Comparison of ENCODE assay signal across 22 cellular contexts in genomic region chr6:161761966-161762365, GRCh38.
"Had no signal": no experiment of that assay in that cellular context is flagged by ENCODE, and none has a peak within 500 bp of the region (broad histone marks: within the 10 kb centered on the region; RNA-seq: fewer than 3 reads in every experiment).

No MANE protein-coding gene starts in this region.

- H3K4me1 ChIP-seq: colonic mucosa, esophagus squamous epithelium, gastrocnemius medialis, heart right ventricle, left lung, lower lobe of right lung had no signal

- H3K9me3 ChIP-seq: colonic mucosa, esophagus squamous epithelium, gastrocnemius medialis, heart right ventricle, left lung, lower lobe of right lung had no signal

- DNase-seq: colonic mucosa; cortex of kidney; effector CD8-positive, alpha-beta T cell; effector memory CD8-positive, alpha-beta T cell; endodermal cell; erythroblast; esophagus squamous epithelium; foreskin fibroblast; foreskin melanocyte; gastrocnemius medialis; glutamatergic neuron; head of caudate nucleus; heart right ventricle; hippocampal formation; left cardiac atrium; left lung; left ventricle myocardium superior; lower lobe of right lung; mesenchymal stem cell had no signal

- H3K4me3 ChIP-seq: colonic mucosa, esophagus squamous epithelium, gastrocnemius medialis, heart right ventricle, left lung, lower lobe of right lung had no signal

- H3K27me3 ChIP-seq: colonic mucosa, esophagus squamous epithelium, gastrocnemius medialis, heart right ventricle, left lung had no signal

- H3K27ac Mint-ChIP-seq: dendritic cell treated with granulocyte-macrophage colony-stimulating factor and Interleukin-4, amounts not matched to agents 40 ng/mL and 50 ng/mL, for 4 days; effector memory CD8-positive, alpha-beta T cell; endodermal cell; mesothelial cell of epicardium had no signal

- H3K36me3 ChIP-seq: colonic mucosa, esophagus squamous epithelium, gastrocnemius medialis, heart right ventricle, left lung, lower lobe of right lung had no signal

- H3K4me3 Mint-ChIP-seq: dendritic cell treated with granulocyte-macrophage colony-stimulating factor and Interleukin-4, amounts not matched to agents 40 ng/mL and 50 ng/mL, for 4 days; effector memory CD8-positive, alpha-beta T cell; endodermal cell; mesothelial cell of epicardium had no signal

- H3K27ac ChIP-seq: colonic mucosa, epithelial cell of prostate, esophagus squamous epithelium, gastrocnemius medialis, heart right ventricle, left lung, lower lobe of right lung had no signal

- H3K36me3 Mint-ChIP-seq: mesothelial cell of epicardium had no signal

- H3K9me3 Mint-ChIP-seq: dendritic cell treated with granulocyte-macrophage colony-stimulating factor and Interleukin-4, amounts not matched to agents 40 ng/mL and 50 ng/mL, for 4 days had no signal

- H3K27me3 Mint-ChIP-seq: dendritic cell treated with granulocyte-macrophage colony-stimulating factor and Interleukin-4, amounts not matched to agents 40 ng/mL and 50 ng/mL, for 4 days; effector memory CD8-positive, alpha-beta T cell had no signal

- H3K4me1 Mint-ChIP-seq: endodermal cell, mesothelial cell of epicardium had no signal
